Comparison of ENCODE assay signal across 11 cellular contexts in genomic region chr11:66844496-66845142, GRCh38. TPM values are rescaled to one million over a fixed set of nuclear protein-coding genes. Genes with fewer than 3 reads are reported as not detected.
A peak's percentile ranks its signal among the peaks of the same experiment; 100 is the strongest.
DNase-seq lines count a peak whose midpoint lies in the region; ATAC-seq and TF ChIP-seq lines count a peak whose summit lies in the region.
"Had no signal": no experiment of that assay in that cellular context is flagged by ENCODE, and none has a peak within 500 bp of the region (broad histone marks: within the 10 kb centered on the region; RNA-seq: fewer than 3 reads in every experiment).

No MANE protein-coding gene starts in this region.

- no peak for TF ChIP-seq CTCF in stomach (IDR thresholded peaks at IDR 0.05)

- WGBS in stomach, 5 donors: 81 to 90% (median 88%) methylated on average over 3 to 12 of the region's 12 CpGs

- H3K4me1 Mint-ChIP-seq in activated T-cell treated with anti-CD3 and anti-CD28 coated beads, Interleukin-2, amount 50 U/mL, for 24 hours (ENCODE audit: low read depth): peaks cover 44% of the 10 kb centered on the region
- peaks cover 45% of the 10 kb centered on the region for H3K4me1 Mint-ChIP-seq in activated T-cell treated with anti-CD3 and anti-CD28 coated beads, Interleukin-2, amount 50 U/mL, for 72 hours (ENCODE audit: low read depth)

- no peak for TF ChIP-seq POLR2A in stomach (IDR thresholded peaks at IDR 0.05)

- peak overlapping the region; percentile 94; the same call in 1 of the 2 replicates for H3K9ac ChIP-seq in iPS-20b (ENCODE audit: low read depth, low read length)

- H3K27me3 Mint-ChIP-seq in activated T-cell treated with anti-CD3 and anti-CD28 coated beads, Interleukin-2, amount 50 U/mL, for 24 hours: no peaks in the 10 kb centered on the region
- no peaks in the 10 kb centered on the region for H3K27me3 Mint-ChIP-seq in activated T-cell treated with anti-CD3 and anti-CD28 coated beads, Interleukin-2, amount 50 U/mL, for 72 hours (ENCODE audit: low read depth)

- H3K27ac ChIP-seq in iPS-20b (ENCODE audit: low read length) (no peak overlapping the region), stomach (peak overlapping the region in 3 of 5 donors; percentile 97 to 99 (median 98))

- H3K9me3 ChIP-seq in iPS-20b (ENCODE audit: insufficient read depth, low read depth, low read length) (no peaks in the 10 kb centered on the region), stomach (no peaks in the 10 kb centered on the region)
- H3K9me3 ChIP-seq: pancreas had no signal

- H3K36me3 Mint-ChIP-seq in activated T-cell treated with anti-CD3 and anti-CD28 coated beads, Interleukin-2, amount 50 U/mL, for 24 hours (ENCODE audit: low read depth): peaks cover 72% of the 10 kb centered on the region
- peaks cover 7 to 8% of the 10 kb centered on the region in 2 donors for H3K36me3 Mint-ChIP-seq in activated T-cell treated with anti-CD3 and anti-CD28 coated beads, Interleukin-2, amount 50 U/mL, for 72 hours (ENCODE audit: insufficient read depth in 2 of 2)

- H3K4me3 Mint-ChIP-seq in activated T-cell treated with anti-CD3 and anti-CD28 coated beads, Interleukin-2, amount 50 U/mL, for 24 hours: peak overlapping the region; percentile 84
- H3K4me3 Mint-ChIP-seq in activated T-cell treated with anti-CD3 and anti-CD28 coated beads, Interleukin-2, amount 50 U/mL, for 72 hours: peak overlapping the region; percentile 93 to 96

- no peak for ATAC-seq in activated T-cell treated with anti-CD3 and anti-CD28 coated beads, Interleukin-2, amount 50 U/mL, for 72 hours (replicated peaks in 1 of 2)
- ATAC-seq in HG03159 (IDR thresholded peaks at IDR 0.05; ENCODE audit: unreplicated experiment): no peak
- ATAC-seq in GM21723 (IDR thresholded peaks at IDR 0.05; ENCODE audit: unreplicated experiment): no peak

- H3K4me3 ChIP-seq in iPS-20b (ENCODE audit: low read length): peak overlapping the region; percentile 97
- peak overlapping the region in 3 of 4 donors; percentile 69 to 99 (median 92) for H3K4me3 ChIP-seq in stomach

- H3K4me1 ChIP-seq in iPS-20b (ENCODE audit: insufficient read depth, low read length) (peaks cover 9% of the 10 kb centered on the region; the same call in 1 of the 2 replicates), stomach (peaks cover 26 to 48% (median 43%) of the 10 kb centered on the region in 4 donors)

- H3K9me3 Mint-ChIP-seq in activated T-cell treated with anti-CD3 and anti-CD28 coated beads, Interleukin-2, amount 50 U/mL, for 24 hours: no peaks in the 10 kb centered on the region
- no peaks in the 10 kb centered on the region for H3K9me3 Mint-ChIP-seq in activated T-cell treated with anti-CD3 and anti-CD28 coated beads, Interleukin-2, amount 50 U/mL, for 72 hours

- peak; percentile 25 for DNase-seq in activated T-cell treated with anti-CD3 and anti-CD28 coated beads, Interleukin-2, amount 50 U/mL, for 24 hours
- DNase-seq in activated T-cell treated with anti-CD3 and anti-CD28 coated beads, Interleukin-2, amount 50 U/mL, for 1 hour: no peak
- DNase-seq in activated T-cell treated with anti-CD3 and anti-CD28 coated beads, Interleukin-2, amount 50 U/mL, for 72 hours: no peak
- DNase-seq in stomach (peak; percentile 23), ureter (ENCODE audit: low spot score) (no peak)
- DNase-seq: HCEC 1CT, NCI-H774 had no signal

- no peaks in the 10 kb centered on the region for H3K27me3 ChIP-seq in iPS-20b (ENCODE audit: insufficient read depth, low read length)
- H3K27me3 ChIP-seq in stomach: no peaks in the 10 kb centered on the region
- H3K27me3 ChIP-seq: pancreas had no signal

- intact Hi-C loops in stomach (cut with DNase I; ENCODE audit: low total_unique reads): no loop called here

- H3K36me3 ChIP-seq in iPS-20b (ENCODE audit: insufficient read depth, low read depth, low read length) (peaks cover 40% of the 10 kb centered on the region), stomach (peaks cover 21 to 57% (median 53%) of the 10 kb centered on the region in 4 donors)

- peak overlapping the region; percentile 97 for H3K27ac Mint-ChIP-seq in activated T-cell treated with anti-CD3 and anti-CD28 coated beads, Interleukin-2, amount 50 U/mL, for 24 hours
- peak overlapping the region; percentile 96 for H3K27ac Mint-ChIP-seq in activated T-cell treated with anti-CD3 and anti-CD28 coated beads, Interleukin-2, amount 50 U/mL, for 72 hours

- TF ChIP-seq EP300 in stomach (IDR thresholded peaks at IDR 0.05): no peak

RNA-seq across cellular contexts. Expression of gene RCE1, which starts 1.4 kb away (rescaled TPM):
- 10 to 100 TPM; 27.2 to 29.6 TPM for total RNA-seq in activated T-cell treated with anti-CD3 and anti-CD28 coated beads, Interleukin-2, amount 50 U/mL, for 72 hours
- total RNA-seq in stomach (100 to 1,000 TPM in 1 of 5 donors, 10 to 100 TPM in 2, 1 to 10 TPM in 1, under 1 TPM in 1; 0.58 to 124 (median 19.4) TPM), ureter (17.6 TPM)
- polyA plus RNA-seq in stomach: 10 to 100 TPM in 2 of 3 donors, 1 to 10 TPM in 1; 9.7 to 22.5 (median 10.1) TPM

RNA-seq across cellular contexts. Expression of gene LRFN4, which starts 12.2 kb away (rescaled TPM):
- 10 to 100 TPM; 13.4 to 18.3 TPM for total RNA-seq in activated T-cell treated with anti-CD3 and anti-CD28 coated beads, Interleukin-2, amount 50 U/mL, for 72 hours
- 10 to 100 TPM in 4 of 5 donors, 1 to 10 TPM in 1; 7.3 to 37.9 (median 19.2) TPM for total RNA-seq in stomach
- 10 to 100 TPM in 1 of 3 donors, 1 to 10 TPM in 2; 2.1 to 12.7 (median 7.9) TPM for polyA plus RNA-seq in stomach
- total RNA-seq in ureter: 18.3 TPM

Comparison
In these comparisons a context has a peak if more than half of its experiments do, and no peak if none do; other contexts are left out.
1. DNase-seq: peak in activated T-cell treated with anti-CD3 and anti-CD28 coated beads, Interleukin-2, amount 50 U/mL, for 24 hours (single experiment) and stomach (single experiment); none in activated T-cell treated with anti-CD3 and anti-CD28 coated beads, Interleukin-2, amount 50 U/mL, for 1 hour (single experiment), activated T-cell treated with anti-CD3 and anti-CD28 coated beads, Interleukin-2, amount 50 U/mL, for 72 hours (0 of 2) and ureter (single experiment).